In the genomic region with DNA sequence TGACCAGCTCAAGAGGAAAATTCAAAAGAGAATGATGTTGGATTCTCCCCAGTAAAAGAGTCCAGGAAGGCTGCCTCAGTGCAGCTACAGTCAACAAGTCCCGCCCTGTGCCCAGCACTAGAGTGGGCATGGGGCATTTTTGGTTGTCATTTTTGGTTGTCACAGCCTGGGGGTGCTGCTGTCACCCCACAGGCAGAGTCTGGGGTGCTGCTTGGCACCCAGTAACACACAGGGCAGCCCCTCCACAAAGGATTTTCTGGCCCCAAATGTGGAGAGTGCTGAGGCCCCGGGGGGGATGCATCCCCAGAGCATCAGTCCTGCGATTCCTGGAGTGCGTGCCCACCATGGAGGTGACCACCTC, we compare ENCODE assay signal across 15 cellular contexts. TPM values are rescaled to one million over a fixed set of nuclear protein-coding genes. Genes with fewer than 3 reads are reported as not detected.
DNase-seq lines count a peak whose midpoint lies in the region; ATAC-seq and TF ChIP-seq lines count a peak whose summit lies in the region.
"Had no signal": no experiment of that assay in that cellular context is flagged by ENCODE, and none has a peak within 500 bp of the region (broad histone marks: within the 10 kb centered on the region; RNA-seq: fewer than 3 reads in every experiment).

No MANE protein-coding gene starts in this region.

- no peak overlapping the region for H2AFZ ChIP-seq in OCI-LY3 (ENCODE audit: low read depth, low read length)

- peaks cover 15% of the 10 kb centered on the region for H3K27me3 Mint-ChIP-seq in CD4-positive, alpha-beta T cell
- H3K27me3 Mint-ChIP-seq in naive thymus-derived CD4-positive, alpha-beta T cell, result peaks cover 0 to 16% (median 7%) of the 10 kb centered on the region in 5 donors
- H3K27me3 Mint-ChIP-seq: IgD-negative memory B cell had no signal

- TF ChIP-seq CTCF in CD4-positive, alpha-beta T cell (IDR thresholded peaks at IDR 0.05), result no peak
- TF ChIP-seq CTCF in GM12875 (IDR thresholded peaks at IDR 0.05; ENCODE audit: borderline replicate concordance, insufficient read depth, low read depth, low read length), result 0 out of 2 replicates have a peak, but pooled peaks have one; percentile 5
- peak; percentile 10; the same call in 1 of the 2 replicates for TF ChIP-seq CTCF in OCI-LY3 (IDR thresholded peaks at IDR 0.05; ENCODE audit: low read depth, low read length)

- intact Hi-C loops in CD4-positive, alpha-beta T cell (cut with DNase I, micrococcal nuclease), result no loop called here
- intact Hi-C loops in naive thymus-derived CD4-positive, alpha-beta T cell (cut with micrococcal nuclease), result no loop called here

- peaks cover 11% of the 10 kb centered on the region for H3K27me3 ChIP-seq in CD4-positive, alpha-beta T cell (ENCODE audit: control insufficient read depth, insufficient read depth, low read length)
- H3K27me3 ChIP-seq in OCI-LY3 (ENCODE audit: low read depth, low read length), result no peaks in the 10 kb centered on the region
- H3K27me3 ChIP-seq in naive thymus-derived CD4-positive, alpha-beta T cell (ENCODE audit: control insufficient read depth in 2 of 2, insufficient read depth in 2 of 2, low read length in 2 of 2), result no peaks in the 10 kb centered on the region

- no peak overlapping the region for H3K4me3 ChIP-seq in GM12875 (ENCODE audit: low read depth, low read length)
- H3K4me3 ChIP-seq in OCI-LY3 (ENCODE audit: low read length), result no peak overlapping the region
- no peak overlapping the region for H3K4me3 ChIP-seq in naive thymus-derived CD4-positive, alpha-beta T cell (ENCODE audit: low read length)

- H3K4me1 Mint-ChIP-seq in CD4-positive, alpha-beta T cell (ENCODE audit: low read depth), result no peaks in the 10 kb centered on the region
- H3K4me1 Mint-ChIP-seq in naive thymus-derived CD4-positive, alpha-beta T cell, result peaks cover 0 to 4% (median 0%) of the 10 kb centered on the region in 7 donors

- H3K27ac ChIP-seq in CD4-positive, alpha-beta T cell (ENCODE audit: low read depth, low read length), result no peak overlapping the region
- H3K27ac ChIP-seq in OCI-LY3 (ENCODE audit: low read length), result no peak overlapping the region
- no peak overlapping the region for H3K27ac ChIP-seq in naive thymus-derived CD4-positive, alpha-beta T cell (ENCODE audit: low read depth, low read length)

- no peak overlapping the region for H3K9ac ChIP-seq in OCI-LY3 (ENCODE audit: low read length)

- H4K20me1 ChIP-seq in OCI-LY3 (ENCODE audit: insufficient read depth, low read length), result no peaks in the 10 kb centered on the region

- no peaks in the 10 kb centered on the region for H3K36me3 Mint-ChIP-seq in CD4-positive, alpha-beta T cell (ENCODE audit: low read depth)
- no peaks in the 10 kb centered on the region for H3K36me3 Mint-ChIP-seq in naive thymus-derived CD4-positive, alpha-beta T cell
- H3K36me3 Mint-ChIP-seq: IgD-negative memory B cell had no signal

- H3K9me3 Mint-ChIP-seq in CD4-positive, alpha-beta T cell, result no peaks in the 10 kb centered on the region
- H3K9me3 Mint-ChIP-seq in naive thymus-derived CD4-positive, alpha-beta T cell, result peaks cover 0 to 11% (median 0%) of the 10 kb centered on the region in 11 donors
- H3K9me3 Mint-ChIP-seq: IgD-negative memory B cell had no signal

- CTCF ChIA-PET in CD4-positive, alpha-beta T cell (lab: Charles Lee), result no interaction called here
- CTCF ChIA-PET in naive thymus-derived CD4-positive, alpha-beta T cell (lab: Charles Lee), result no interaction called here

- H3K9me3 ChIP-seq in CD4-positive, alpha-beta T cell (ENCODE audit: control insufficient read depth, low read length), result no peaks in the 10 kb centered on the region
- peaks cover 2% of the 10 kb centered on the region; the same call in 1 of the 2 replicates for H3K9me3 ChIP-seq in OCI-LY3 (ENCODE audit: insufficient read depth, low read length)
- no peaks in the 10 kb centered on the region for H3K9me3 ChIP-seq in naive thymus-derived CD4-positive, alpha-beta T cell (ENCODE audit: control insufficient read depth in 2 of 3, low read length in 3 of 3)

- H3K27ac Mint-ChIP-seq in CD4-positive, alpha-beta T cell, result peak overlapping the region; percentile 65
- no peak overlapping the region for H3K27ac Mint-ChIP-seq in naive thymus-derived CD4-positive, alpha-beta T cell

- H3K79me2 ChIP-seq in OCI-LY3 (ENCODE audit: low read length), result no peaks in the 10 kb centered on the region

- DNase-seq in CD4-positive, alpha-beta T cell, result no peak
- no peak for DNase-seq in naive thymus-derived CD4-positive, alpha-beta T cell
- DNase-seq in NCI-H1694 (lab: John Stamatoyannopoulos, UW) (no peak), putamen (ENCODE audit: low spot score) (no peak), NCI-H2107 treated with DMSO at 0.1 percent for 48 hours (lab: John Stamatoyannopoulos, UW; ENCODE audit: unreplicated experiment) (no peak)
- DNase-seq: DMS 273 treated with DMSO at 0.1 percent for 48 hours, HCEC 1CT, NCI-H1092 treated with DMSO at 0.1 percent for 48 hours, NCI-H1694 treated with DMSO at 0.1 percent for 48 hours, NCI-H2171, NCI-H446 treated with DMSO at 0.1 percent for 48 hours, NCI-H774 had no signal

- POLR2A ChIA-PET in CD4-positive, alpha-beta T cell (lab: Charles Lee), result no interaction called here
- POLR2A ChIA-PET in naive thymus-derived CD4-positive, alpha-beta T cell (lab: Charles Lee), result no interaction called here

- H3K4me3 Mint-ChIP-seq in CD4-positive, alpha-beta T cell, result peak overlapping the region; percentile 60
- no peak overlapping the region for H3K4me3 Mint-ChIP-seq in naive thymus-derived CD4-positive, alpha-beta T cell

- no peak overlapping the region for H3K4me2 ChIP-seq in OCI-LY3 (ENCODE audit: low read length)

- no peaks in the 10 kb centered on the region for H3K4me1 ChIP-seq in OCI-LY3 (ENCODE audit: low read length)
- H3K4me1 ChIP-seq in naive thymus-derived CD4-positive, alpha-beta T cell (ENCODE audit: control insufficient read depth in 2 of 2, insufficient read depth in 2 of 2, low read length in 2 of 2), result peaks cover 0 to 8% of the 10 kb centered on the region in 2 donors

- peak; percentile 52 for ATAC-seq in CD4-positive, alpha-beta T cell (ENCODE audit: poor library complexity)
- peak; percentile 28 for ATAC-seq in naive thymus-derived CD4-positive, alpha-beta T cell

- no peaks in the 10 kb centered on the region for H3K36me3 ChIP-seq in OCI-LY3 (replicated peaks; ENCODE audit: low read depth, low read length)
- H3K36me3 ChIP-seq in naive thymus-derived CD4-positive, alpha-beta T cell (ENCODE audit: control insufficient read depth in 2 of 3, insufficient read depth in 3 of 3, low read length in 3 of 3), result no peaks in the 10 kb centered on the region

RNA-seq across cellular contexts. Expression of gene TMEM255B, which starts 28.2 kb away (rescaled TPM):
- total RNA-seq in CD4-positive, alpha-beta T cell, result 1 to 10 TPM; 1.0 to 1.2 TPM
- total RNA-seq in naive thymus-derived CD4-positive, alpha-beta T cell, result 1 to 10 TPM in 4 of 5 experiments, under 1 TPM in 1; 0.62 to 3.3 (median 1.6) TPM
- polyA plus RNA-seq in naive thymus-derived CD4-positive, alpha-beta T cell, result under 1 TPM in 1 of 2 donors, not detected in 1; 0.08 TPM
